Comparison of ENCODE assay signal across 12 cellular contexts in genomic region chr17:57541472-57542394, GRCh38.
DNase-seq lines count a peak whose midpoint lies in the region; ATAC-seq and TF ChIP-seq lines count a peak whose summit lies in the region.
"Had no signal": no experiment of that assay in that cellular context is flagged by ENCODE, and none has a peak within 500 bp of the region (broad histone marks: within the 10 kb centered on the region; RNA-seq: fewer than 3 reads in every experiment).

No MANE protein-coding gene starts in this region.

- no peak overlapping the region for H3K4ac ChIP-seq in neuronal stem cell (ENCODE audit: low read length)

- intact Hi-C loops in mucosa of descending colon (cut with DNase I, micrococcal nuclease) = no loop called here

- no peak overlapping the region for H3K4me2 ChIP-seq in neuronal stem cell (ENCODE audit: insufficient read depth, low read length, poor library complexity, severe bottlenecking)

- no peak overlapping the region for H2BK15ac ChIP-seq in neuronal stem cell (ENCODE audit: low read length)

- H3K27ac ChIP-seq in mesodermal cell (ENCODE audit: low read depth, low read length, severe bottlenecking) (peak overlapping the region; percentile 58), neuronal stem cell (replicated peaks; ENCODE audit: low read length) (no peak overlapping the region)

- H3K36me3 Mint-ChIP-seq in brain = no peaks in the 10 kb centered on the region

- DNase-seq in BE2C (peak; percentile 90), MV-4-11 (lab: John Stamatoyannopoulos, UW) (peak; percentile 93), mucosa of descending colon (no peak), neuronal stem cell (ENCODE audit: low spot score) (no peak)
- DNase-seq in activated CD4-positive, CD25-positive, alpha-beta regulatory T cell treated with anti-CD3 and anti-CD28 coated beads, Interleukin-2, amount 50 U/mL, for 72 hours = no peak
- DNase-seq: activated CD4-positive, alpha-beta T cell treated with anti-CD3 and anti-CD28 coated beads for 48 hours; stimulated activated CD4-positive, alpha-beta T cell treated with anti-CD3 and anti-CD28 coated beads, Interleukin-15, amount 100 ng/mL, for 24 hours had no signal

- H3K9me3 Mint-ChIP-seq in brain = no peaks in the 10 kb centered on the region
- H3K9me3 Mint-ChIP-seq: central memory CD8-positive, alpha-beta T cell had no signal

- no peak overlapping the region for H3K9ac ChIP-seq in neuronal stem cell (ENCODE audit: low read depth, low read length, poor library complexity)

- H3K27me3 Mint-ChIP-seq in brain = peaks cover 3% of the 10 kb centered on the region
- H3K27me3 Mint-ChIP-seq: central memory CD8-positive, alpha-beta T cell had no signal

- H2BK5ac ChIP-seq in neuronal stem cell (ENCODE audit: low read length) = no peak overlapping the region

- peak overlapping the region; percentile 15; the same call in 1 of the 2 replicates for H3K4me3 ChIP-seq in BE2C (ENCODE audit: low read depth, low read length)
- H3K4me3 ChIP-seq in mesodermal cell (ENCODE audit: extremely low read depth, insufficient read depth, low read length, poor library complexity, severe bottlenecking) = no peak overlapping the region
- H3K4me3 ChIP-seq in mucosa of descending colon = no peak overlapping the region
- no peak overlapping the region for H3K4me3 ChIP-seq in neuronal stem cell (ENCODE audit: low read length in 2 of 2)
- H3K4me3 ChIP-seq: tibial nerve had no signal

- H2AFZ ChIP-seq in neuronal stem cell (ENCODE audit: low read length) = no peak overlapping the region

- H3K4me1 Mint-ChIP-seq in brain = peaks cover 100% of the 10 kb centered on the region

- 91 to 93% methylated on average over 14 to 15 of the region's 17 CpGs for WGBS in mesodermal cell (ENCODE audit: insufficient coverage in 2 of 2), 2 experiments
- WGBS in neuronal stem cell (ENCODE audit: extremely low coverage in 2 of 2, insufficient read length in 2 of 2, insufficient replicate concordance in 1 of 2), 2 donors = no CpG with 5 or more reads among the region's 17 CpGs

- H3K14ac ChIP-seq in neuronal stem cell (ENCODE audit: low read length) = no peak overlapping the region

- no peaks in the 10 kb centered on the region for H3K9me3 ChIP-seq in BE2C
- H3K9me3 ChIP-seq in mesodermal cell (ENCODE audit: control insufficient read depth, low read length) = peaks cover 7% of the 10 kb centered on the region
- no peaks in the 10 kb centered on the region for H3K9me3 ChIP-seq in mucosa of descending colon
- H3K9me3 ChIP-seq in neuronal stem cell (replicated peaks in 1 of 2; ENCODE audit: control insufficient read depth in 2 of 2, insufficient read depth in 1 of 2, low read depth in 1 of 2, low read length in 2 of 2) = no peaks in the 10 kb centered on the region
- H3K9me3 ChIP-seq: tibial nerve had no signal

- no peak overlapping the region for H4K8ac ChIP-seq in neuronal stem cell (ENCODE audit: low read depth, low read length)

- peak; percentile 28; the same call in 1 of the 2 replicates for TF ChIP-seq CTCF in BE2C (IDR thresholded peaks at IDR 0.05; ENCODE audit: low read depth, low read length)
- no peak for TF ChIP-seq CTCF in brain (conservative IDR thresholded peaks at IDR 0.05)
- no peak for TF ChIP-seq CTCF in mucosa of descending colon (IDR thresholded peaks at IDR 0.05)

- H3K36me3 ChIP-seq in BE2C (no peaks in the 10 kb centered on the region), mesodermal cell (ENCODE audit: control insufficient read depth, insufficient read depth, low read length) (peaks cover 12% of the 10 kb centered on the region), mucosa of descending colon (ENCODE audit: low read depth) (no peaks in the 10 kb centered on the region), neuronal stem cell (replicated peaks in 1 of 2; ENCODE audit: control insufficient read depth in 2 of 2, insufficient read depth in 2 of 2, low read length in 2 of 2) (peaks cover 0 to 8% of the 10 kb centered on the region in 2 donors)
- H3K36me3 ChIP-seq: tibial nerve had no signal

- H3K27me3 ChIP-seq in BE2C = no peaks in the 10 kb centered on the region
- no peaks in the 10 kb centered on the region for H3K27me3 ChIP-seq in neuronal stem cell (ENCODE audit: control insufficient read depth in 3 of 3, insufficient read depth in 3 of 3, low read depth in 1 of 3, low read length in 3 of 3)
- H3K27me3 ChIP-seq: tibial nerve had no signal

- no peak overlapping the region for H2BK12ac ChIP-seq in neuronal stem cell (ENCODE audit: low read length)

- no peak overlapping the region for H2BK120ac ChIP-seq in neuronal stem cell (ENCODE audit: low read depth, low read length)

- ATAC-seq in GM19023 (IDR thresholded peaks at IDR 0.05; ENCODE audit: unreplicated experiment) (no peak), mucosa of descending colon (no peak)

- no peak overlapping the region for H3K18ac ChIP-seq in neuronal stem cell (ENCODE audit: low read length)

- H2AK5ac ChIP-seq in neuronal stem cell (ENCODE audit: low read depth, low read length) = no peak overlapping the region

- peaks cover 6% of the 10 kb centered on the region for H3K79me1 ChIP-seq in neuronal stem cell (ENCODE audit: low read depth, low read length)

- no peak overlapping the region for H3K23ac ChIP-seq in neuronal stem cell (ENCODE audit: low read depth, low read length, poor library complexity)

- no peak overlapping the region for H4K91ac ChIP-seq in neuronal stem cell (ENCODE audit: low read depth, low read length, poor library complexity)

- H3K4me3 Mint-ChIP-seq in brain = peak overlapping the region in 3 of 5 experiments; percentile 21 to 59 (median 37)
- H3K4me3 Mint-ChIP-seq: central memory CD8-positive, alpha-beta T cell had no signal

- peaks cover 82% of the 10 kb centered on the region for H3K4me1 ChIP-seq in BE2C
- peaks cover 73% of the 10 kb centered on the region for H3K4me1 ChIP-seq in mesodermal cell (ENCODE audit: control insufficient read depth, insufficient read depth, low read length, poor library complexity, severe bottlenecking)
- H3K4me1 ChIP-seq in mucosa of descending colon (ENCODE audit: low read depth) = peaks cover 6% of the 10 kb centered on the region
- H3K4me1 ChIP-seq in neuronal stem cell (ENCODE audit: control insufficient read depth in 2 of 2, insufficient read depth in 1 of 2, low read depth in 1 of 2, low read length in 2 of 2) = peaks cover 49 to 65% of the 10 kb centered on the region in 2 donors

- H3K27ac Mint-ChIP-seq in brain = peak overlapping the region; percentile 72 to 92 (median 89)

Comparison
In these comparisons a context has a peak if more than half of its experiments do, and no peak if none do; other contexts are left out.
1. DNase-seq: peak in BE2C (single experiment) and MV-4-11 (single experiment); none in mucosa of descending colon (0 of 3), neuronal stem cell (single experiment) and activated CD4-positive, CD25-positive, alpha-beta regulatory T cell treated with anti-CD3 and anti-CD28 coated beads, Interleukin-2, amount 50 U/mL, for 72 hours (single experiment).